Comparison of ENCODE assay signal across 27 cellular contexts in the genomic region with DNA sequence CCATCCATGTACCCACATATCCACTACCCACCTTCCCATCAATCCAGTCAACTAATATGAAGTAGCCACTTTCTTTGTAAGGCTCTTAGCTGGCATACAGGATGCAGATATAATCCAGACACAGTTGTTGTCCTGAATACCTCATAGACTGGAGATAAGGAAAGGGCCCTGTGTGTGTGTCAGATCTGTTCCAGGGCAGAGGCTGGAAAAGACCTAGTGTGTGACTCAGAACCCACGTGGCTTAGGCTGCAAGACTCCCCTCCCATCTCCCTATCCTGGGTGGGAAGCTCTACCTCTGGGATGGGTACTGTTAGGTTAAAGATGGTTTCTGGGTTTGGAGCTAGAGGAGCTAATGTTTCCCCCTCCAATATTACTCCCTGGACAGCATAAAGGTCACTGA. TPM values are rescaled to one million over a fixed set of nuclear protein-coding genes. Genes with fewer than 3 reads are reported as not detected.
DNase-seq lines count a peak whose midpoint lies in the region; ATAC-seq, FAIRE-seq and TF ChIP-seq lines count a peak whose summit lies in the region.
"Had no signal": no experiment of that assay in that cellular context is flagged by ENCODE, and none has a peak within 500 bp of the region (broad histone marks: within the 10 kb centered on the region; RNA-seq: fewer than 3 reads in every experiment).

No MANE protein-coding gene starts in this region.

- H2AFZ ChIP-seq in K562 (ENCODE audit: low read depth, low read length) = no peak overlapping the region
- H2AFZ ChIP-seq: GM23338 had no signal

- H3K4me3 ChIP-seq in HEK293 (ENCODE audit: low read depth, low read length) = no peak overlapping the region
- H3K4me3 ChIP-seq in K562 = no peak overlapping the region
- H3K4me3 ChIP-seq: A549, GM23338 had no signal

- no peak for TF ChIP-seq RAD21 in K562 (CRISPR knock-in tag; conservative IDR thresholded peaks at IDR 0.05 in 1 of 2, IDR thresholded peaks at IDR 0.05 in 1 of 2)

- H3K27me3 ChIP-seq in K562 (ENCODE audit: control insufficient read depth in 2 of 2, insufficient read depth in 2 of 2, low read length in 2 of 2) = peaks cover 2 to 13% of the 10 kb centered on the region in 2 experiments; a peak in 3 of 5 replicates

- no peak overlapping the region for H3K4me2 ChIP-seq in K562 (ENCODE audit: insufficient read depth, low read length)
- H3K4me2 ChIP-seq: A549, GM23338 had no signal

- no peaks in the 10 kb centered on the region; the same call in 1 of the 2 replicates for H4K20me1 ChIP-seq in K562 (replicated peaks; ENCODE audit: control insufficient read depth, insufficient read depth, low read length)

- H3K9me3 ChIP-seq in HEK293 (ENCODE audit: control insufficient read depth, insufficient read depth, low read depth, low read length) (no peaks in the 10 kb centered on the region), K562 (replicated peaks; ENCODE audit: control insufficient read depth, insufficient read depth, low read depth, low read length) (no peaks in the 10 kb centered on the region)
- H3K9me3 ChIP-seq: A549 had no signal

- CTCF ChIA-PET in HEK293 (lab: Yijun Ruan, JAX) = interaction anchor here (1.1 kb wide), 1 partner anchor 28 kb away, joined by 4 read pairs; no protein-coding TSS in a partner anchor
- CTCF ChIA-PET in K562 (lab: Yijun Ruan, JAX; ENCODE audit: low intra/inter-chr PET ratio) = interaction anchor here (1.0 kb wide), 1 partner anchor 53 kb away, joined by 3 read pairs; no protein-coding TSS in a partner anchor

- H3K36me3 ChIP-seq in HEK293 (ENCODE audit: control insufficient read depth in 2 of 2, insufficient read depth in 1 of 2, low read length in 2 of 2) (no peaks in the 10 kb centered on the region), K562 (ENCODE audit: control insufficient read depth, insufficient read depth, low read length) (no peaks in the 10 kb centered on the region)

- H3K79me2 ChIP-seq in K562 (ENCODE audit: control insufficient read depth, insufficient read depth, low read length) = no peaks in the 10 kb centered on the region

- no peak for TF ChIP-seq EP300 in K562 (IDR thresholded peaks at IDR 0.05; ENCODE audit: low read length)

- FAIRE-seq in K562 (lab: Jason Lieb, UNC) = no peak
- FAIRE-seq: A549, GM12891 had no signal

- intact Hi-C loops in K562 (cut with micrococcal nuclease) = loop anchor here (10.0 kb wide), 1 partner anchor 55 kb away; no protein-coding TSS in a partner anchor

- ATAC-seq in K562 (no peak), GM19455 (IDR thresholded peaks at IDR 0.05; ENCODE audit: unreplicated experiment) (no peak), GM18502 (IDR thresholded peaks at IDR 0.05; ENCODE audit: poor library complexity, unreplicated experiment) (no peak)
- ATAC-seq: A549, GM23338, HCT116 had no signal

- TF ChIP-seq POLR2A in K562 (conservative IDR thresholded peaks at IDR 0.05) = no peak

- no peak for DNase-seq in K562 (ENCODE audit: extremely low read depth in 1 of 4, low spot score in 3 of 4)
- DNase-seq in iris pigment epithelial cell (ENCODE audit: low read depth) = peak; percentile 1
- DNase-seq in midbrain (lab: John Stamatoyannopoulos, UW) = no peak
- no peak for DNase-seq in islet precursor cell
- DNase-seq: 8988T; ACHN; AML-193; C1 segment of cervical spinal cord; Calu3; CD4-positive, alpha-beta memory T cell; COR-L47; DMS53; DMS79 treated with DMSO at 0.1 percent for 48 hours; GF-D8; H9; HFFc6 had no signal

- H3K27ac ChIP-seq in HEK293 (ENCODE audit: extremely low read depth, low read depth, low read length) (no peak overlapping the region), K562 (ENCODE audit: extremely low read depth, low read depth, low read length) (no peak overlapping the region)
- H3K27ac ChIP-seq: A549 had no signal

- H3K9me1 ChIP-seq in K562 (ENCODE audit: control insufficient read depth, insufficient read depth, low read length) = no peaks in the 10 kb centered on the region

- POLR2A ChIA-PET in HEK293 (lab: Yijun Ruan, JAX) (no interaction called here), K562 (lab: Yijun Ruan, JAX) (interaction anchor here (2.7 kb wide), 1 partner anchor 10 kb away, joined by 7 read pairs; no protein-coding TSS in a partner anchor)

- WGBS in K562 (ENCODE audit: insufficient coverage, low coverage, missing lambda C conversion rate) = 0% methylated on average over 1 of the region's 1 CpG

- H3K9ac ChIP-seq in K562 (ENCODE audit: insufficient read depth in 1 of 2, low read depth in 2 of 2, low read length in 2 of 2) = no peak overlapping the region

- in situ Hi-C loops in K562 (cut with MboI) = no loop called here

- no TSS peak for BruUV-seq in K562 (replicated peaks; lab: Mats Ljungman, UMichigan)

- H3K4me1 ChIP-seq in HEK293 (ENCODE audit: control insufficient read depth, insufficient read depth, low read length) (no peaks in the 10 kb centered on the region), K562 (replicated peaks in 1 of 2; ENCODE audit: control insufficient read depth in 2 of 2, insufficient read depth in 2 of 2, low read length in 2 of 2) (no peaks in the 10 kb centered on the region)
- H3K4me1 ChIP-seq: A549 had no signal

- TF ChIP-seq CTCF in HEK293 (tag by site-specific recombination; IDR thresholded peaks at IDR 0.05) (no peak), K562 (IDR thresholded peaks at IDR 0.05 in 2 of 3, conservative IDR thresholded peaks at IDR 0.05 in 1 of 3; ENCODE audit: insufficient read depth in 2 of 3, low read depth in 1 of 3, low read length in 3 of 3) (no peak)

TF ChIP-seq in HEK293, 187 proteins besides CTCF, POLR2A, EP300 and RAD21 (continues in another document):
- no peak for TF ChIP-seq KLF10 (tag by site-specific recombination; IDR thresholded peaks at IDR 0.05)
- no peak for TF ChIP-seq EGR2 (tag by site-specific recombination; IDR thresholded peaks at IDR 0.05; ENCODE audit: low read depth)
- TF ChIP-seq ZBTB17 (tag by site-specific recombination; IDR thresholded peaks at IDR 0.05) = peak; percentile 23; the same call in 1 of the 2 replicates

TF ChIP-seq in K562, 482 proteins besides CTCF, POLR2A, EP300 and RAD21 (continues in another document):
- TF ChIP-seq NFYB (IDR thresholded peaks at IDR 0.05; ENCODE audit: extremely low read depth, insufficient read length) (no peak), RBBP5 (IDR thresholded peaks at IDR 0.05; ENCODE audit: borderline replicate concordance, insufficient read depth, low read length, poor library complexity, severe bottlenecking) (no peak), CBFB (CRISPR knock-in tag; IDR thresholded peaks at IDR 0.05) (no peak)

RNA-seq across cellular contexts. Expression of a gene that starts 3.6 kb away (rescaled TPM):
- not detected in 2 replicates for total RNA-seq in K562 (2011; cell fraction: chromatin; rRNA removed; ENCODE audit: low replicate concordance)
- total RNA-seq in K562 (2011; cell fraction: nucleolus; rRNA removed) = not detected in 2 replicates
- not detected in 2 replicates for total RNA-seq in K562 (2011; cell fraction: nucleoplasm; rRNA removed)
- total RNA-seq in K562 (2014; rRNA removed) (not detected in 2 replicates), K562 (2014; rRNA removed; fragmentation: Illumina TruSeq; extraction: Trizol) (not detected in 2 replicates), K562 (2015; rRNA removed; fragmentation: Illumina TruSeq; extraction: Trizol) (not detected in 2 replicates), K562 (2021) (not detected in 2 replicates)
- polyA plus RNA-seq in K562 (2011; rRNA removed) (not detected in 2 replicates), K562 (2014; fragmentation: Illumina TruSeq; extraction: Trizol) (not detected in 2 replicates), K562 (2014; fragmentation: Nextera tagmentation; extraction: Ambion mirVana) (not detected), K562 (2014; rRNA removed) (not detected in 2 replicates)
- polyA plus RNA-seq in K562 (2011; cell fraction: cytosol; rRNA removed) = not detected in 2 replicates
- polyA plus RNA-seq in K562 (2011; cell fraction: nucleus; rRNA removed) = not detected in 2 replicates
- not detected in 2 replicates for polyA plus RNA-seq in K562 (2012)
- polyA minus RNA-seq in K562 (2011; rRNA and poly(A)+ RNA removed) = not detected in 2 replicates
- not detected in 2 replicates for polyA minus RNA-seq in K562 (2011; cell fraction: cytosol; rRNA and poly(A)+ RNA removed)
- not detected in 2 replicates for polyA minus RNA-seq in K562 (2011; cell fraction: nucleus; rRNA and poly(A)+ RNA removed)
- total RNA-seq: Calu3; CD4-positive, alpha-beta memory T cell; Daoy; G401; GM23338; H4; H9; HFFc6 had no signal
- polyA plus RNA-seq: A549; BJ; CD4-positive, alpha-beta memory T cell; GM23338 had no signal

RNA-seq across cellular contexts. Expression of a gene that starts 22.3 kb away (rescaled TPM):
- not detected in 2 replicates for total RNA-seq in K562 (2011; cell fraction: chromatin; rRNA removed; ENCODE audit: low replicate concordance)
- not detected in 2 replicates for total RNA-seq in K562 (2011; cell fraction: nucleolus; rRNA removed)
- total RNA-seq in K562 (2011; cell fraction: nucleoplasm; rRNA removed) = not detected in 2 replicates
- total RNA-seq in K562 (2014; rRNA removed) (not detected in 2 replicates), K562 (2014; rRNA removed; fragmentation: Illumina TruSeq; extraction: Trizol) (not detected in 2 replicates), K562 (2015; rRNA removed; fragmentation: Illumina TruSeq; extraction: Trizol) (not detected in 2 replicates), K562 (2021) (not detected in 2 replicates)
- polyA plus RNA-seq in K562 (2011; rRNA removed) (not detected in 2 replicates), K562 (2014; fragmentation: Illumina TruSeq; extraction: Trizol) (not detected in 2 replicates), K562 (2014; fragmentation: Nextera tagmentation; extraction: Ambion mirVana) (not detected), K562 (2014; rRNA removed) (not detected in 2 replicates)
- not detected in 2 replicates for polyA plus RNA-seq in K562 (2011; cell fraction: cytosol; rRNA removed)
- not detected in 2 replicates for polyA plus RNA-seq in K562 (2011; cell fraction: nucleus; rRNA removed)
- not detected in 2 replicates for polyA plus RNA-seq in K562 (2012)
- polyA minus RNA-seq in K562 (2011; rRNA and poly(A)+ RNA removed) = not detected in 2 replicates
- not detected in 2 replicates for polyA minus RNA-seq in K562 (2011; cell fraction: cytosol; rRNA and poly(A)+ RNA removed)
- polyA minus RNA-seq in K562 (2011; cell fraction: nucleus; rRNA and poly(A)+ RNA removed) = not detected in 2 replicates
- total RNA-seq: Calu3; CD4-positive, alpha-beta memory T cell; Daoy; G401; GM23338; H4; H9; HFFc6 had no signal
- polyA plus RNA-seq: A549; BJ; CD4-positive, alpha-beta memory T cell; GM23338 had no signal

RNA-seq across cellular contexts. Expression of a gene that starts 43.6 kb away (rescaled TPM):
- total RNA-seq in K562 (2011; cell fraction: chromatin; rRNA removed; ENCODE audit: low replicate concordance) = not detected in 2 replicates
- not detected in 2 replicates for total RNA-seq in K562 (2011; cell fraction: nucleolus; rRNA removed)
- total RNA-seq in K562 (2011; cell fraction: nucleoplasm; rRNA removed) = not detected in 2 replicates
- total RNA-seq in K562 (2014; rRNA removed) (not detected in 2 replicates), K562 (2014; rRNA removed; fragmentation: Illumina TruSeq; extraction: Trizol) (not detected in 2 replicates), K562 (2015; rRNA removed; fragmentation: Illumina TruSeq; extraction: Trizol) (not detected in 2 replicates), K562 (2021) (0.11 TPM in 1 of 2 replicates, not detected in the other)
- polyA plus RNA-seq in K562 (2011; rRNA removed) (not detected in 2 replicates), K562 (2014; fragmentation: Illumina TruSeq; extraction: Trizol) (not detected in 2 replicates), K562 (2014; fragmentation: Nextera tagmentation; extraction: Ambion mirVana) (not detected), K562 (2014; rRNA removed) (not detected in 2 replicates)
- polyA plus RNA-seq in K562 (2011; cell fraction: cytosol; rRNA removed) = not detected in 2 replicates
- polyA plus RNA-seq in K562 (2011; cell fraction: nucleus; rRNA removed) = not detected in 2 replicates
- polyA plus RNA-seq in K562 (2012) = not detected in 2 replicates
- polyA minus RNA-seq in K562 (2011; rRNA and poly(A)+ RNA removed) = not detected in 2 replicates
- not detected in 2 replicates for polyA minus RNA-seq in K562 (2011; cell fraction: cytosol; rRNA and poly(A)+ RNA removed)
- polyA minus RNA-seq in K562 (2011; cell fraction: nucleus; rRNA and poly(A)+ RNA removed) = not detected in 2 replicates
- total RNA-seq: CD4-positive, alpha-beta memory T cell; Daoy; G401; GM23338; H9; HFFc6 had no signal
- polyA plus RNA-seq: BJ; CD4-positive, alpha-beta memory T cell; GM23338 had no signal
